9 cellular contexts compared by ENCODE assay signal in the genomic region with DNA sequence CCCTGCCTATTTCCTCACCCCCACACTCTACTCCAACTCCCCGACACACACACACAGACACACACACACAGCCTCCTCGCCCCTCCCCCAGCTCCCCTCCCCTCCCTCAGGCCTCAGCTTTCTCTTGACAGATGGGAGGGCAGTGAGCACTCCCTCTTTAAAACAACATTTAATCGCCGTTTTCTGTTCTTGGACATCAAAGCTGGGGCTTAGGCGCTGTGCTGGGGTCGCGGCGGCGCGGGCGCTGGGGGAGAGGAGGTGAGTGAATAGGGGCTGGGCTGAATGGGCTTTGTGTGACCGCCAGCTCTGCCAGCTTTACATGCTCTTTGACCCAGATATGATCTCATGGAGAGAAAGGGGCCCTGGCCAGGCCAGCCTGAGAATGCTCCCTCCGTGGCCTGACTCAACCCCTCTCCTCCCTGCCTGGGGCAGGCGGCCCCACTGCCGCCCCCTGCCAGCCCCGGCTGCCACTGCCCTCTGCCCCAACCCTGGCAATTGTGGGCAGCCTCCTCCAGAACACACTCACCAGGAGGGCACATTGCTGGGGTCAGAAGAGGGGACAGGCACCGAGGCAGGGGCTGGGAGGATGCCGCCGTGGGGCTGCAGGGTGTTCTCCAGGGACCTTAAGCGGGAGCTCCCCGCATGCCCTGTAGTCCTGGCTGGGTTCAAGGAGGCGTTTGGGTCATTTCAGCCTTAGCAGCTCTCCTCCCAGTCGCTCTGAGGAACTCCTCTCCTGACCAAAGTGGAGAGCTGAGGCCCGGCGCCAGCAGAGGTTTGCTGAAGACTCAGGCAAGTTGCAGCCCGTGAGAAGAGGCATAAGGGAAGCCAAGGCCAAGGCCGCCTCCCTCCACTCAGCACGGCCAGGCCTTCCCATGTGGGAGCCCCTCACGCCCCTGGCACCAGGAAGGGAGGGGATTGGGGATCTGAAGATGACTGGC. TPM values are rescaled to one million over a fixed set of nuclear protein-coding genes. Genes with fewer than 3 reads are reported as not detected.
DNase-seq lines count a peak whose midpoint lies in the region; ATAC-seq and TF ChIP-seq lines count a peak whose summit lies in the region.
"Had no signal": no experiment of that assay in that cellular context is flagged by ENCODE, and none has a peak within 500 bp of the region (broad histone marks: within the 10 kb centered on the region; RNA-seq: fewer than 3 reads in every experiment).

No MANE protein-coding gene starts in this region.

- POLR2A ChIA-PET in CD4-positive, alpha-beta T cell (lab: Charles Lee) = interaction anchor here (1.0 to 1.1 kb wide), 2 partner anchors 93 to 98 kb away, joined by 3 read pairs; no protein-coding TSS in a partner anchor

- H3K27ac ChIP-seq in body of pancreas = peak overlapping the region in 1 of 4 donors; percentile 50
- no peak overlapping the region for H3K27ac ChIP-seq in CD4-positive, alpha-beta T cell (ENCODE audit: low read depth, low read length)

- peaks cover 3% of the 10 kb centered on the region in 2 donors for H3K36me3 ChIP-seq in body of pancreas (replicated peaks in 1 of 2; ENCODE audit: insufficient read depth in 1 of 2, low read depth in 2 of 2)

- no peaks in the 10 kb centered on the region for H3K27me3 Mint-ChIP-seq in CD4-positive, alpha-beta T cell

- H3K4me3 Mint-ChIP-seq in CD4-positive, alpha-beta T cell = no peak overlapping the region

- H3K4me1 ChIP-seq in body of pancreas = peaks cover 41% of the 10 kb centered on the region

- CTCF ChIA-PET in CD4-positive, alpha-beta T cell (lab: Charles Lee) = interaction anchor here (9.0 kb wide), 1 partner anchor 361 kb away, joined by 83 read pairs; no protein-coding TSS in a partner anchor

- TF ChIP-seq POLR2A in body of pancreas (IDR thresholded peaks at IDR 0.05) = no peak

- in situ Hi-C loops in GM13977 (cut with MboI; ENCODE audit: low pct_unique_long_range_greater_than_20kb, low sequenced_read_pairs, unreplicated experiment) = loop anchor here (25.0 kb wide), 2 partner anchors 371 to 446 kb away; a partner anchor contains a TSS

- intact Hi-C loops in body of pancreas (cut with DNase I) = loop anchor here (10.0 kb wide), 1 partner anchor 213 kb away; no protein-coding TSS in a partner anchor
- intact Hi-C loops in CD4-positive, alpha-beta T cell (cut with DNase I, micrococcal nuclease) = no loop called here

- no peaks in the 10 kb centered on the region for H3K27me3 ChIP-seq in body of pancreas
- peaks cover under 1% of the 10 kb centered on the region for H3K27me3 ChIP-seq in CD4-positive, alpha-beta T cell (ENCODE audit: control insufficient read depth, insufficient read depth, low read length)

- DNase-seq in GM13977 (ENCODE audit: low spot score) = peak; percentile 9
- peak; percentile 39 to 56 (median 48) for DNase-seq in body of pancreas
- peak; percentile 41 for DNase-seq in iris pigment epithelial cell (ENCODE audit: low read depth)
- no peak for DNase-seq in retinal pigment epithelial cell (ENCODE audit: low read depth)
- no peak for DNase-seq in activated T-cell treated with anti-CD3 and anti-CD28 coated beads, Interleukin-2, amount 50 U/mL, for 48 hours
- DNase-seq in CD4-positive, alpha-beta T cell = no peak
- DNase-seq: amniotic stem cell had no signal

- no peaks in the 10 kb centered on the region for H3K4me1 Mint-ChIP-seq in CD4-positive, alpha-beta T cell (ENCODE audit: low read depth)

- H3K9me3 ChIP-seq in body of pancreas = no peaks in the 10 kb centered on the region
- no peaks in the 10 kb centered on the region for H3K9me3 ChIP-seq in CD4-positive, alpha-beta T cell (ENCODE audit: control insufficient read depth, low read length)

- WGBS in body of pancreas, 2 donors = 62 to 79% methylated on average over 22 to 27 of the region's 29 CpGs

- H3K36me3 Mint-ChIP-seq in CD4-positive, alpha-beta T cell (ENCODE audit: low read depth) = no peaks in the 10 kb centered on the region

- TF ChIP-seq CTCF in GM13977 (IDR thresholded peaks at IDR 0.05; ENCODE audit: extremely low read depth, insufficient read depth, missing control alignments) (no peak), body of pancreas (IDR thresholded peaks at IDR 0.05) (peak in 1 of 7 experiments; percentile 7), retinal pigment epithelial cell (conservative IDR thresholded peaks at IDR 0.05; ENCODE audit: low read depth, low read length) (peak; percentile 46)
- no peak for TF ChIP-seq CTCF in CD4-positive, alpha-beta T cell (IDR thresholded peaks at IDR 0.05)

- H3K4me3 ChIP-seq in body of pancreas = no peak overlapping the region
- no peak overlapping the region for H3K4me3 ChIP-seq in retinal pigment epithelial cell (ENCODE audit: low read length)

- ATAC-seq in body of pancreas = peak; percentile 8
- no peak for ATAC-seq in HG02852 (IDR thresholded peaks at IDR 0.05; ENCODE audit: unreplicated experiment)
- ATAC-seq in GM21447 (IDR thresholded peaks at IDR 0.05; ENCODE audit: unreplicated experiment) = no peak
- no peak for ATAC-seq in CD4-positive, alpha-beta T cell (ENCODE audit: poor library complexity)

- no peaks in the 10 kb centered on the region for H3K9me3 Mint-ChIP-seq in CD4-positive, alpha-beta T cell

- H3K27ac Mint-ChIP-seq in CD4-positive, alpha-beta T cell = no peak overlapping the region

RNA-seq across cellular contexts. Expression of a gene that starts 38.3 kb away (rescaled TPM):
- 100 to 1,000 TPM in 1 of 2 donors, 10 to 100 TPM in 1; 74.7 to 276 TPM for total RNA-seq in body of pancreas
- total RNA-seq in CD4-positive, alpha-beta T cell = not detected

Comparison
In these comparisons a context has a peak if more than half of its experiments do, and no peak if none do; other contexts are left out.
1. DNase-seq: peak in GM13977 (single experiment), body of pancreas (4 of 4) and iris pigment epithelial cell (single experiment); none in retinal pigment epithelial cell (single experiment), activated T-cell treated with anti-CD3 and anti-CD28 coated beads, Interleukin-2, amount 50 U/mL, for 48 hours (0 of 2) and CD4-positive, alpha-beta T cell (0 of 10).
2. RNA of a gene that starts 38.3 kb away (total RNA-seq): 74.7 to 276 TPM in body of pancreas; not detected in CD4-positive, alpha-beta T cell; every median in the first group is over 10 times any median in the second.